Comparison of ENCODE assay signal across 2 cellular contexts in the genomic region with DNA sequence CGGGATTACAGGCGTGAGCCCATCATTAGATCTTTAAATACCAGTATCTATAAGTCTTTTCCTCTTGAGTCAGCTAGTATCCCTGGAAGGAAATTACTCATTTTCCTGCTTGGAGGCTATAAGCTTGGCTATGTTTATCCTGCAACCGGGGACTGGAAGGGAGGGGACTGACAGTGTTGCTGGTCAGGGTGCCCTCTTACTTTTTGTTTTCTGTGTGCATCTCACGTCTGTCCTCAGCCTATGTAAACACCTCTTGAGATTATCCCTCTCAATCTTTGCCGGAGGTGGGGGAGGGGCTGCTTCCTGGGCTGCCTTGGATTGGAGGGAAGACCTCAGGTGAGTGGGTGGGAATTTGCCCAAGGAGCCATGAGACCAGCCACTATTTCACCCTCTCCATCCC.
TF ChIP-seq lines count a peak whose summit lies in the region.

No MANE protein-coding gene starts in this region.

TF ChIP-seq in liver, 16 proteins besides CTCF, POLR2A, EP300 and RAD21:
- TF ChIP-seq, protein P1, sequence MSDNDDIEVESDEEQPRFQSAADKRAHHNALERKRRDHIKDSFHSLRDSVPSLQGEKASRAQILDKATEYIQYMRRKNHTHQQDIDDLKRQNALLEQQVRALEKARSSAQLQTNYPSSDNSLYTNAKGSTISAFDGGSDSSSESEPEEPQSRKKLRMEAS (IDR thresholded peaks at IDR 0.05): no peak
- TF ChIP-seq, protein P2, sequence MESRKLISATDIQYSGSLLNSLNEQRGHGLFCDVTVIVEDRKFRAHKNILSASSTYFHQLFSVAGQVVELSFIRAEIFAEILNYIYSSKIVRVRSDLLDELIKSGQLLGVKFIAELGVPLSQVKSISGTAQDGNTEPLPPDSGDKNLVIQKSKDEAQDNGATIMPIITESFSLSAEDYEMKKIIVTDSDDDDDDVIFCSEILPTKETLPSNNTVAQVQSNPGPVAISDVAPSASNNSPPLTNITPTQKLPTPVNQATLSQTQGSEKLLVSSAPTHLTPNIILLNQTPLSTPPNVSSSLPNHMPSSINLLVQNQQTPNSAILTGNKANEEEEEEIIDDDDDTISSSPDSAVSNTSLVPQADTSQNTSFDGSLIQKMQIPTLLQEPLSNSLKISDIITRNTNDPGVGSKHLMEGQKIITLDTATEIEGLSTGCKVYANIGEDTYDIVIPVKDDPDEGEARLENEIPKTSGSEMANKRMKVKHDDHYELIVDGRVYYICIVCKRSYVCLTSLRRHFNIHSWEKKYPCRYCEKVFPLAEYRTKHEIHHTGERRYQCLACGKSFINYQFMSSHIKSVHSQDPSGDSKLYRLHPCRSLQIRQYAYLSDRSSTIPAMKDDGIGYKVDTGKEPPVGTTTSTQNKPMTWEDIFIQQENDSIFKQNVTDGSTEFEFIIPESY (IDR thresholded peaks at IDR 0.05): no peak
- TF ChIP-seq RXRA (IDR thresholded peaks at IDR 0.05) (no peak), YY1 (IDR thresholded peaks at IDR 0.05) (no peak), FOXA1 (IDR thresholded peaks at IDR 0.05) (no peak), FOXA2 (IDR thresholded peaks at IDR 0.05) (no peak), GABPA (IDR thresholded peaks at IDR 0.05 in 1 of 2, conservative IDR thresholded peaks at IDR 0.05 in 1 of 2) (no peak), NR2F2 (IDR thresholded peaks at IDR 0.05) (no peak), SP1 (IDR thresholded peaks at IDR 0.05) (no peak), HNF4G (IDR thresholded peaks at IDR 0.05) (no peak)
- TF ChIP-seq, protein P3, sequence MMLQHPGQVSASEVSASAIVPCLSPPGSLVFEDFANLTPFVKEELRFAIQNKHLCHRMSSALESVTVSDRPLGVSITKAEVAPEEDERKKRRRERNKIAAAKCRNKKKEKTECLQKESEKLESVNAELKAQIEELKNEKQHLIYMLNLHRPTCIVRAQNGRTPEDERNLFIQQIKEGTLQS (IDR thresholded peaks at IDR 0.05): no peak

TF ChIP-seq in HepG2, 621 proteins besides CTCF, POLR2A, EP300 and RAD21:
- TF ChIP-seq NR2F6 (IDR thresholded peaks at IDR 0.05) (no peak), NR2F6 (CRISPR knock-in tag; IDR thresholded peaks at IDR 0.05) (no peak), ZNF552 (CRISPR knock-in tag; IDR thresholded peaks at IDR 0.05; ENCODE audit: borderline replicate concordance) (no peak), ZNF224 (CRISPR knock-in tag; IDR thresholded peaks at IDR 0.05) (no peak), ZNF839 (CRISPR knock-in tag; IDR thresholded peaks at IDR 0.05; ENCODE audit: borderline replicate concordance) (no peak), ZNF761 (CRISPR knock-in tag; conservative IDR thresholded peaks at IDR 0.05) (no peak), JUND (CRISPR knock-in tag; IDR thresholded peaks at IDR 0.05) (no peak), SNAPC2 (CRISPR knock-in tag; IDR thresholded peaks at IDR 0.05) (no peak), RELA (CRISPR knock-in tag; IDR thresholded peaks at IDR 0.05) (no peak), ZSCAN20 (CRISPR knock-in tag; IDR thresholded peaks at IDR 0.05; ENCODE audit: borderline replicate concordance) (no peak), NPAS2 (CRISPR knock-in tag; IDR thresholded peaks at IDR 0.05; ENCODE audit: borderline replicate concordance) (no peak), HES4 (CRISPR knock-in tag; IDR thresholded peaks at IDR 0.05; ENCODE audit: borderline replicate concordance) (no peak)
- TF ChIP-seq, protein P4, sequence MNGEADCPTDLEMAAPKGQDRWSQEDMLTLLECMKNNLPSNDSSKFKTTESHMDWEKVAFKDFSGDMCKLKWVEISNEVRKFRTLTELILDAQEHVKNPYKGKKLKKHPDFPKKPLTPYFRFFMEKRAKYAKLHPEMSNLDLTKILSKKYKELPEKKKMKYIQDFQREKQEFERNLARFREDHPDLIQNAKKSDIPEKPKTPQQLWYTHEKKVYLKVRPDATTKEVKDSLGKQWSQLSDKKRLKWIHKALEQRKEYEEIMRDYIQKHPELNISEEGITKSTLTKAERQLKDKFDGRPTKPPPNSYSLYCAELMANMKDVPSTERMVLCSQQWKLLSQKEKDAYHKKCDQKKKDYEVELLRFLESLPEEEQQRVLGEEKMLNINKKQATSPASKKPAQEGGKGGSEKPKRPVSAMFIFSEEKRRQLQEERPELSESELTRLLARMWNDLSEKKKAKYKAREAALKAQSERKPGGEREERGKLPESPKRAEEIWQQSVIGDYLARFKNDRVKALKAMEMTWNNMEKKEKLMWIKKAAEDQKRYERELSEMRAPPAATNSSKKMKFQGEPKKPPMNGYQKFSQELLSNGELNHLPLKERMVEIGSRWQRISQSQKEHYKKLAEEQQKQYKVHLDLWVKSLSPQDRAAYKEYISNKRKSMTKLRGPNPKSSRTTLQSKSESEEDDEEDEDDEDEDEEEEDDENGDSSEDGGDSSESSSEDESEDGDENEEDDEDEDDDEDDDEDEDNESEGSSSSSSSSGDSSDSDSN (CRISPR knock-in tag; IDR thresholded peaks at IDR 0.05): no peak
- TF ChIP-seq, protein P5, sequence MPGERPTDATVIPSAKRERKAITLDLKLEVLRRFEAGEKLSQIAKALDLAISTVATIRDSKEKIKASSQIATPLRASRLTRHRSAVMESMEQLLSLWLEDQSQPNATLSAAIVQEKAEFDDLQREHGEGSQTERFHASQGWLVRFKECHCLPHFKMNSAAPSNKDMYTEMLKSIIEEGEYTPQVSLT (CRISPR knock-in tag; IDR thresholded peaks at IDR 0.05; ENCODE audit: borderline replicate concordance, low read depth): no peak
- TF ChIP-seq, protein P6, sequence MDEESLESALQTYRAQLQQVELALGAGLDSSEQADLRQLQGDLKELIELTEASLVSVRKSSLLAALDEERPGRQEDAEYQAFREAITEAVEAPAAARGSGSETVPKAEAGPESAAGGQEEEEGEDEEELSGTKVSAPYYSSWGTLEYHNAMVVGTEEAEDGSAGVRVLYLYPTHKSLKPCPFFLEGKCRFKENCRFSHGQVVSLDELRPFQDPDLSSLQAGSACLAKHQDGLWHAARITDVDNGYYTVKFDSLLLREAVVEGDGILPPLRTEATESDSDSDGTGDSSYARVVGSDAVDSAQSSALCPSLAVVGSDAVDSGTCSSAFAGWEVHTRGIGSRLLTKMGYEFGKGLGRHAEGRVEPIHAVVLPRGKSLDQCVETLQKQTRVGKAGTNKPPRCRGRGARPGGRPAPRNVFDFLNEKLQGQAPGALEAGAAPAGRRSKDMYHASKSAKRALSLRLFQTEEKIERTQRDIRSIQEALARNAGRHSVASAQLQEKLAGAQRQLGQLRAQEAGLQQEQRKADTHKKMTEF (CRISPR knock-in tag; IDR thresholded peaks at IDR 0.05): no peak
